ENCODE assay signal across 8 cellular contexts in the genomic region with DNA sequence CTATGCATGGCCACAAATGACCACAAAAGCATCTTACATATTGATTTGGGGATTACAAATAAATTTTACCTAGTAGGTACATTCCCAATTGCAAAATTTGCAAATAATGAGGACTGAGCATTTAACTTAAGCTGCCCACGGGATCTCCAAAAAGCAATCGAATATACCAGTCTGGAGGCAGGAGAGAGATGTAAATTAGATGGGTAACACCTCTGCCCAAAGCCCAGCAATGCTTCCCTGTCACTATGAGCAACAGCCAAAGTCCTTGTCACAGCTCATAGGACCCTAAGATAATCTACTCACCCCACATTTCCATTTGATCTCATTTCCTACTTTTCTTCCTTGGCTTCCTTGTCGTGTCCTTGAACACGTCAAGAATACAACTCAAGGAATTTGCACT.
"Had no signal": no experiment of that assay in that cellular context is flagged by ENCODE, and none has a peak within 500 bp of the region (broad histone marks: within the 10 kb centered on the region; RNA-seq: fewer than 3 reads in every experiment).

No MANE protein-coding gene starts in this region.

- DNase-seq: GM23248, GOT3, H7, HFFc6, IMR-90, KG1 had no signal

- H3K4me3 Mint-ChIP-seq: HFFc6 had no signal

- H3K9me3 Mint-ChIP-seq: HFFc6 had no signal

- H3K27ac Mint-ChIP-seq: HFFc6 had no signal

- ATAC-seq: HCT116, K562 had no signal
